ENCODE assay signal across 10 cellular contexts in the genomic region with DNA sequence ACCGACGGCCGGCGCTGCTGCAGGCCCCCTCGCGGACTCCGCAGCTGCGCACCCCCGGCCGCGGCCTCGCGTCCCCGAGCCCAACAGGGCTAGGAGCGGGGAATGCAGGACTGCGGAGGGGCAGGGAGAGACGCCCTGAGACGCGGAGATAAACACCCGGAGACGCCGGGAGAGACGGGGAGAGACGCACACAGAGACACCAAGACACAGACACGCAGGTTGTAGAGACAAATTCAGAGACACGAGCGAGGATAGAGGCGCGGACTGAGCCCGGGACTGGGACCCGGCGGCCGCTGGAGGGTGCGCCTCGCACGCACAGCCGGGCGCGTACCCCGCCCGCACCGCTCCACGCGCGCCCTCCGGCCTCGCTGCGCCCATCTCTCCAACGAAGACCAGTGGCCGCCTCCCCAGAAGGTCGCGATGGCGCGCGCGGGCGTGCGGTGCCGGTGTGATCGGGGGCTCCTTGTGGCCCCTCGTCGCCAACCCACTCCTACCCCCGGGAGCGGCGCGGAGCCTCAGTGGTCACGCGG. TPM values are rescaled to one million over a fixed set of nuclear protein-coding genes. Genes with fewer than 3 reads are reported as not detected.
DNase-seq lines count a peak whose midpoint lies in the region; ATAC-seq, FAIRE-seq and TF ChIP-seq lines count a peak whose summit lies in the region.
"Had no signal": no experiment of that assay in that cellular context is flagged by ENCODE, and none has a peak within 500 bp of the region (broad histone marks: within the 10 kb centered on the region; RNA-seq: fewer than 3 reads in every experiment).

No MANE protein-coding gene starts in this region.

- H3K27me3 ChIP-seq in BLaER1 (peaks cover 59% of the 10 kb centered on the region), endothelial cell of umbilical vein (ENCODE audit: control insufficient read depth in 2 of 2, insufficient read depth in 2 of 2, low read length in 2 of 2) (peaks cover 28 to 31% of the 10 kb centered on the region in 2 experiments), neural cell (ENCODE audit: insufficient read depth, low read depth, low read length) (peaks cover 38% of the 10 kb centered on the region)

- no peak overlapping the region for H3K27ac ChIP-seq in BLaER1
- no peak overlapping the region for H3K27ac ChIP-seq in endothelial cell of umbilical vein (ENCODE audit: insufficient read depth, low read depth, low read length)
- H3K27ac ChIP-seq in neural cell (ENCODE audit: low read length) = no peak overlapping the region

- H3K36me3 Mint-ChIP-seq in activated CD4-positive, alpha-beta memory T cell treated with anti-CD3 and anti-CD28 coated beads, Interleukin-2, amount 10 ng/mL, durations not matched to agents 7 days and 5 days (ENCODE audit: low read depth) = no peaks in the 10 kb centered on the region

- CTCF ChIA-PET in endothelial cell of umbilical vein (lab: Charles Lee) = no interaction called here
- CTCF ChIA-PET in activated CD4-positive, alpha-beta memory T cell treated with anti-CD3 and anti-CD28 coated beads, Interleukin-2, amount 10 ng/mL, durations not matched to agents 7 days and 5 days (lab: Charles Lee) = no interaction called here

- H3K36me3 ChIP-seq in BLaER1 = no peaks in the 10 kb centered on the region
- H3K36me3 ChIP-seq in endothelial cell of umbilical vein (ENCODE audit: control insufficient read depth in 2 of 2, extremely low read depth in 1 of 2, insufficient read depth in 2 of 2, low read length in 2 of 2) = no peaks in the 10 kb centered on the region
- H3K36me3 ChIP-seq in neural cell (ENCODE audit: insufficient read depth, low read length) = no peaks in the 10 kb centered on the region

- TF ChIP-seq CTCF in endothelial cell of umbilical vein (IDR thresholded peaks at IDR 0.05; ENCODE audit: extremely low read depth in 1 of 2, insufficient read depth in 1 of 2, low read depth in 1 of 2, low read length in 2 of 2) = no peak
- TF ChIP-seq CTCF in neural cell (IDR thresholded peaks at IDR 0.05; ENCODE audit: poor library complexity, severe bottlenecking) = no peak

- intact Hi-C loops in endothelial cell of umbilical vein (cut with micrococcal nuclease) = loop anchor here (2.0 kb wide), 1 partner anchor 24 kb away; a partner anchor contains a TSS

- peaks cover 7% of the 10 kb centered on the region for H3K4me1 Mint-ChIP-seq in activated CD4-positive, alpha-beta memory T cell treated with anti-CD3 and anti-CD28 coated beads, Interleukin-2, amount 10 ng/mL, durations not matched to agents 7 days and 5 days

- H3F3A ChIP-seq in neural cell (ENCODE audit: insufficient read depth, low read length, poor library complexity, severe bottlenecking) = no peaks in the 10 kb centered on the region

- peak overlapping the region; percentile 97 for H3K4me2 ChIP-seq in BLaER1
- no peak overlapping the region for H3K4me2 ChIP-seq in endothelial cell of umbilical vein (ENCODE audit: insufficient read depth, low read length)
- H3K4me2 ChIP-seq in neural cell (ENCODE audit: low read length) = no peak overlapping the region

- H3K9me3 Mint-ChIP-seq in activated CD4-positive, alpha-beta memory T cell treated with anti-CD3 and anti-CD28 coated beads, Interleukin-2, amount 10 ng/mL, durations not matched to agents 7 days and 5 days = no peaks in the 10 kb centered on the region

- H4K20me1 ChIP-seq in BLaER1 (peaks cover 34% of the 10 kb centered on the region), endothelial cell of umbilical vein (replicated peaks; ENCODE audit: control insufficient read depth, extremely low read depth, insufficient read depth, low read length) (no peaks in the 10 kb centered on the region), neural cell (ENCODE audit: insufficient read depth) (no peaks in the 10 kb centered on the region)

- TF ChIP-seq POLR2A in endothelial cell of umbilical vein (IDR thresholded peaks at IDR 0.05; ENCODE audit: low read depth, low read length) = no peak

- no peaks in the 10 kb centered on the region for H3K9me2 ChIP-seq in neural cell (ENCODE audit: insufficient read depth, low read length)

- TF ChIP-seq RAD21 in neural cell (conservative IDR thresholded peaks at IDR 0.05) = no peak

- ATAC-seq in GM21526 (IDR thresholded peaks at IDR 0.05; ENCODE audit: low FRiP score, unreplicated experiment) = no peak

- POLR2A ChIA-PET in endothelial cell of umbilical vein (lab: Charles Lee) = no interaction called here
- POLR2A ChIA-PET in activated CD4-positive, alpha-beta memory T cell treated with anti-CD3 and anti-CD28 coated beads, Interleukin-2, amount 10 ng/mL, durations not matched to agents 7 days and 5 days (lab: Charles Lee) = no interaction called here

- no TSS peak for BruUV-seq in endothelial cell of umbilical vein (replicated peaks; lab: Mats Ljungman, UMichigan)

- H3K4me3 ChIP-seq in BLaER1 (peak overlapping the region; percentile 64), endothelial cell of umbilical vein (replicated peaks in 1 of 3; ENCODE audit: insufficient read depth in 1 of 3, low read depth in 1 of 3, low read length in 3 of 3) (no peak overlapping the region), neural cell (ENCODE audit: low read length) (peak overlapping the region; percentile 67)

- DNase-seq in NCI-H748 (lab: John Stamatoyannopoulos, UW; ENCODE audit: unreplicated experiment) = peak; percentile 54
- no peak for DNase-seq in endothelial cell of umbilical vein (ENCODE audit: low read depth, low spot score)
- no peak for DNase-seq in activated CD4-positive, alpha-beta memory T cell treated with anti-CD3 and anti-CD28 coated beads, Interleukin-2, amount 10 ng/mL, durations not matched to agents 7 days and 5 days
- no peak for DNase-seq in HPDE6-E6E7 (ENCODE audit: extremely low spot score)
- DNase-seq in NCI-H2196 treated with DMSO at 0.1 percent for 48 hours (lab: John Stamatoyannopoulos, UW; ENCODE audit: unreplicated experiment) = no peak

- H3K9me3 ChIP-seq in BLaER1 = no peaks in the 10 kb centered on the region
- H3K9me3 ChIP-seq in endothelial cell of umbilical vein (replicated peaks; ENCODE audit: control insufficient read depth, insufficient read depth, low read length) = no peaks in the 10 kb centered on the region
- H3K9me3 ChIP-seq in neural cell (ENCODE audit: low read length) = no peaks in the 10 kb centered on the region

- dilution Hi-C loops in endothelial cell of umbilical vein (cut with MboI; ENCODE audit: extremely low pct_ligation_motif_present, low sequenced_read_pairs) = no loop called here

- H3K4me3 Mint-ChIP-seq in activated CD4-positive, alpha-beta memory T cell treated with anti-CD3 and anti-CD28 coated beads, Interleukin-2, amount 10 ng/mL, durations not matched to agents 7 days and 5 days = no peak overlapping the region

- no peaks in the 10 kb centered on the region for H3K79me2 ChIP-seq in endothelial cell of umbilical vein (ENCODE audit: control insufficient read depth, insufficient read depth, low read length)
- no peaks in the 10 kb centered on the region for H3K79me2 ChIP-seq in neural cell (replicated peaks; ENCODE audit: insufficient read depth, low read length)

- TF ChIP-seq EP300 in neural cell (conservative IDR thresholded peaks at IDR 0.05; ENCODE audit: poor library complexity, severe bottlenecking) = no peak

- H3K9me1 ChIP-seq in endothelial cell of umbilical vein (replicated peaks; ENCODE audit: control insufficient read depth, extremely low read depth, insufficient read depth, low read length) = no peaks in the 10 kb centered on the region

- H3K9ac ChIP-seq in BLaER1 (no peak overlapping the region), endothelial cell of umbilical vein (replicated peaks; ENCODE audit: extremely low read depth, insufficient read depth, low read length) (no peak overlapping the region), neural cell (ENCODE audit: low read length) (peak overlapping the region; percentile 16)

- H3K27me3 Mint-ChIP-seq in activated CD4-positive, alpha-beta memory T cell treated with anti-CD3 and anti-CD28 coated beads, Interleukin-2, amount 10 ng/mL, durations not matched to agents 7 days and 5 days = peaks cover 46% of the 10 kb centered on the region

- peaks cover 39% of the 10 kb centered on the region for H3K4me1 ChIP-seq in BLaER1
- H3K4me1 ChIP-seq in endothelial cell of umbilical vein (ENCODE audit: control insufficient read depth, extremely low read depth, insufficient read depth, low read length) = peaks cover 14% of the 10 kb centered on the region

- FAIRE-seq in endothelial cell of umbilical vein (lab: Jason Lieb, UNC) = no peak

- H3K27ac Mint-ChIP-seq in activated CD4-positive, alpha-beta memory T cell treated with anti-CD3 and anti-CD28 coated beads, Interleukin-2, amount 10 ng/mL, durations not matched to agents 7 days and 5 days = no peak overlapping the region

- no peak overlapping the region for H2AFZ ChIP-seq in endothelial cell of umbilical vein (ENCODE audit: low read depth, low read length)
- no peak overlapping the region for H2AFZ ChIP-seq in neural cell (ENCODE audit: low read depth, low read length)

RNA-seq across cellular contexts. Expression of a gene that starts 0.9 kb away (rescaled TPM):
- not detected in 2 replicates for total RNA-seq in endothelial cell of umbilical vein
- not detected in 2 replicates for polyA plus RNA-seq in endothelial cell of umbilical vein
- polyA plus RNA-seq in endothelial cell of umbilical vein (2011; cell fraction: cytosol; rRNA removed) = not detected in 2 replicates
- not detected in 2 replicates for polyA plus RNA-seq in endothelial cell of umbilical vein (2011; cell fraction: nucleus; rRNA removed)
- not detected in 2 replicates for polyA plus RNA-seq in endothelial cell of umbilical vein (2012)
- polyA minus RNA-seq in endothelial cell of umbilical vein = not detected in 2 replicates
- polyA minus RNA-seq in endothelial cell of umbilical vein (2011; cell fraction: cytosol; rRNA and poly(A)+ RNA removed) = not detected
- polyA minus RNA-seq in endothelial cell of umbilical vein (2011; cell fraction: nucleus; rRNA and poly(A)+ RNA removed) = not detected in 2 replicates
- not detected in 2 replicates for polyA plus RNA-seq in neural cell
- not detected in 2 replicates for polyA minus RNA-seq in neural cell
- not detected for total RNA-seq in activated CD4-positive, alpha-beta memory T cell treated with anti-CD3 and anti-CD28 coated beads, Interleukin-2, amount 10 ng/mL, durations not matched to agents 7 days and 5 days
- total RNA-seq: kidney epithelial cell had no signal

RNA-seq across cellular contexts. Expression of a gene that starts 24.8 kb away (rescaled TPM):
- total RNA-seq in endothelial cell of umbilical vein = 1,752 and 1,802 TPM in 2 replicates
- polyA plus RNA-seq in endothelial cell of umbilical vein = 1,595 and 1,958 TPM in 2 replicates
- polyA plus RNA-seq in endothelial cell of umbilical vein (2011; cell fraction: cytosol; rRNA removed) = 2,668 and 2,686 TPM in 2 replicates
- polyA plus RNA-seq in endothelial cell of umbilical vein (2011; cell fraction: nucleus; rRNA removed) = 765 and 790 TPM in 2 replicates
- polyA plus RNA-seq in endothelial cell of umbilical vein (2012) = 1,979 and 2,305 TPM in 2 replicates
- polyA minus RNA-seq in endothelial cell of umbilical vein = 607 and 737 TPM in 2 replicates
- polyA minus RNA-seq in endothelial cell of umbilical vein (2011; cell fraction: cytosol; rRNA and poly(A)+ RNA removed) = 846 TPM
- polyA minus RNA-seq in endothelial cell of umbilical vein (2011; cell fraction: nucleus; rRNA and poly(A)+ RNA removed) = 81.7 and 101 TPM in 2 replicates
- polyA plus RNA-seq in neural cell = 1,422 and 1,623 TPM in 2 replicates
- 512 and 605 TPM in 2 replicates for polyA minus RNA-seq in neural cell
- 1,000 to 10,000 TPM; 1,724 to 1,761 TPM for total RNA-seq in activated CD4-positive, alpha-beta memory T cell treated with anti-CD3 and anti-CD28 coated beads, Interleukin-2, amount 10 ng/mL, durations not matched to agents 7 days and 5 days

RNA-seq across cellular contexts. Expression of a gene that starts 27.4 kb away (rescaled TPM):
- total RNA-seq in endothelial cell of umbilical vein = 12.3 and 14.6 TPM in 2 replicates
- polyA plus RNA-seq in endothelial cell of umbilical vein = 4.7 and 5.0 TPM in 2 replicates
- polyA plus RNA-seq in endothelial cell of umbilical vein (2011; cell fraction: cytosol; rRNA removed) = 2.5 and 3.3 TPM in 2 replicates
- polyA plus RNA-seq in endothelial cell of umbilical vein (2011; cell fraction: nucleus; rRNA removed) = 28.3 and 33.7 TPM in 2 replicates
- polyA plus RNA-seq in endothelial cell of umbilical vein (2012) = 3.7 and 5.1 TPM in 2 replicates
- 11.2 and 16.3 TPM in 2 replicates for polyA minus RNA-seq in endothelial cell of umbilical vein
- polyA minus RNA-seq in endothelial cell of umbilical vein (2011; cell fraction: cytosol; rRNA and poly(A)+ RNA removed) = 4.7 TPM
- 9.0 and 9.9 TPM in 2 replicates for polyA minus RNA-seq in endothelial cell of umbilical vein (2011; cell fraction: nucleus; rRNA and poly(A)+ RNA removed)
- 18.9 and 29.1 TPM in 2 replicates for polyA plus RNA-seq in neural cell
- 41.4 and 44.1 TPM in 2 replicates for polyA minus RNA-seq in neural cell
- 10 to 100 TPM; 19.5 to 24.0 TPM for total RNA-seq in activated CD4-positive, alpha-beta memory T cell treated with anti-CD3 and anti-CD28 coated beads, Interleukin-2, amount 10 ng/mL, durations not matched to agents 7 days and 5 days

RNA-seq across cellular contexts. Expression of a gene that starts 58.9 kb away (rescaled TPM):
- not detected in 2 replicates for total RNA-seq in endothelial cell of umbilical vein
- polyA plus RNA-seq in endothelial cell of umbilical vein (not detected in 2 replicates), neural cell (not detected in 2 replicates)
- polyA plus RNA-seq in endothelial cell of umbilical vein (2011; cell fraction: cytosol; rRNA removed) = not detected in 2 replicates
- polyA plus RNA-seq in endothelial cell of umbilical vein (2011; cell fraction: nucleus; rRNA removed) = not detected in 2 replicates
- polyA plus RNA-seq in endothelial cell of umbilical vein (2012) = not detected in 2 replicates
- polyA minus RNA-seq in endothelial cell of umbilical vein (not detected in 2 replicates), neural cell (0.23 TPM in 1 of 2 replicates, not detected in the other)
- not detected for polyA minus RNA-seq in endothelial cell of umbilical vein (2011; cell fraction: cytosol; rRNA and poly(A)+ RNA removed)
- 0.34 TPM in 1 of 2 replicates, not detected in the other for polyA minus RNA-seq in endothelial cell of umbilical vein (2011; cell fraction: nucleus; rRNA and poly(A)+ RNA removed)
- total RNA-seq in activated CD4-positive, alpha-beta memory T cell treated with anti-CD3 and anti-CD28 coated beads, Interleukin-2, amount 10 ng/mL, durations not matched to agents 7 days and 5 days = under 1 TPM in 1 of 2 experiments, not detected in 1; 0.15 TPM
- total RNA-seq: Daoy, kidney epithelial cell had no signal

Comparison
In these comparisons a context has a peak if more than half of its experiments do, and no peak if none do; other contexts are left out.
1. H3K4me3 ChIP-seq: peak in BLaER1 (single experiment) and neural cell (single experiment); none in endothelial cell of umbilical vein (0 of 3).